In genomic region chr12:116201359-116201758, GRCh38 we compare ENCODE assay signal across 18 cellular contexts.
"Had no signal": no experiment of that assay in that cellular context is flagged by ENCODE, and none has a peak within 500 bp of the region (broad histone marks: within the 10 kb centered on the region; RNA-seq: fewer than 3 reads in every experiment).

No MANE protein-coding gene starts in this region.

- H3K36me3 ChIP-seq: neutrophil, thyroid gland had no signal

- H3K4me3 Mint-ChIP-seq: activated B cell treated with CpG ODN at 0.5 μM for 24 hours; activated CD4-positive, alpha-beta memory T cell treated with anti-CD3 and anti-CD28 coated beads for 36 hours; activated naive CD8-positive, alpha-beta T cell treated with anti-CD3 and anti-CD28 coated beads for 36 hours; activated T-helper 17 cell treated with anti-CD3 and anti-CD28 coated beads, Interleukin-2, amount 50 U/mL, for 72 hours; effector memory CD8-positive, alpha-beta T cell; natural killer cell; stimulated activated naive B cell treated with anti-CD40 and anti-IgM and Interleukin-4, amounts not matched to agents 10 μg/mL and 1 μg/mL and 100 μg/mL, for 72 hours; T-helper 2 cell treated with Interferon-gamma antibody and Interleukin-4, amounts not matched to agents 5 μg/mL and 100 μg/mL, for 36 hours had no signal

- H3K27me3 ChIP-seq: body of pancreas, esophagus squamous epithelium, neutrophil, thyroid gland had no signal

- H3K27me3 Mint-ChIP-seq: activated B cell treated with CpG ODN at 0.5 μM for 24 hours; activated CD4-positive, alpha-beta memory T cell treated with anti-CD3 and anti-CD28 coated beads for 36 hours; activated naive CD8-positive, alpha-beta T cell treated with anti-CD3 and anti-CD28 coated beads for 36 hours; activated T-helper 17 cell treated with anti-CD3 and anti-CD28 coated beads, Interleukin-2, amount 50 U/mL, for 72 hours; effector memory CD8-positive, alpha-beta T cell; stimulated activated naive B cell treated with anti-CD40 and anti-IgM and Interleukin-4, amounts not matched to agents 10 μg/mL and 1 μg/mL and 100 μg/mL, for 72 hours had no signal

- H3K4me3 ChIP-seq: body of pancreas, esophagus squamous epithelium, thyroid gland had no signal

- H3K9me3 ChIP-seq: body of pancreas, esophagus squamous epithelium, neutrophil, thyroid gland had no signal

- DNase-seq: activated B cell treated with CpG ODN at 0.5 μM for 24 hours; activated CD4-positive, alpha-beta memory T cell treated with anti-CD3 and anti-CD28 coated beads for 36 hours; activated CD4-positive, alpha-beta T cell treated with anti-CD3 and anti-CD28 coated beads for 4 hours; activated naive CD4-positive, alpha-beta T cell; activated naive CD8-positive, alpha-beta T cell treated with anti-CD3 and anti-CD28 coated beads for 36 hours; activated T-cell treated with anti-CD3 and anti-CD28 coated beads for 4 hours; amygdala; body of pancreas; effector memory CD8-positive, alpha-beta T cell; esophagus squamous epithelium; mesendoderm; natural killer cell; posterior cingulate gyrus; stimulated activated naive B cell treated with anti-CD40 and anti-IgM and Interleukin-4, amounts not matched to agents 10 μg/mL and 1 μg/mL and 100 μg/mL, for 72 hours; thyroid gland had no signal

- H3K27ac Mint-ChIP-seq: activated B cell treated with CpG ODN at 0.5 μM for 24 hours; activated CD4-positive, alpha-beta memory T cell treated with anti-CD3 and anti-CD28 coated beads for 36 hours; activated naive CD8-positive, alpha-beta T cell treated with anti-CD3 and anti-CD28 coated beads for 36 hours; activated T-helper 17 cell treated with anti-CD3 and anti-CD28 coated beads, Interleukin-2, amount 50 U/mL, for 72 hours; natural killer cell; stimulated activated naive B cell treated with anti-CD40 and anti-IgM and Interleukin-4, amounts not matched to agents 10 μg/mL and 1 μg/mL and 100 μg/mL, for 72 hours; T-helper 2 cell treated with Interferon-gamma antibody and Interleukin-4, amounts not matched to agents 5 μg/mL and 100 μg/mL, for 36 hours had no signal

- H3K27ac ChIP-seq: body of pancreas, esophagus squamous epithelium, neutrophil, thyroid gland had no signal

- H3K9me3 Mint-ChIP-seq: activated B cell treated with CpG ODN at 0.5 μM for 24 hours; activated CD4-positive, alpha-beta memory T cell treated with anti-CD3 and anti-CD28 coated beads for 36 hours; activated naive CD8-positive, alpha-beta T cell treated with anti-CD3 and anti-CD28 coated beads for 36 hours; activated T-helper 17 cell treated with anti-CD3 and anti-CD28 coated beads, Interleukin-2, amount 50 U/mL, for 72 hours; effector memory CD8-positive, alpha-beta T cell; natural killer cell; stimulated activated naive B cell treated with anti-CD40 and anti-IgM and Interleukin-4, amounts not matched to agents 10 μg/mL and 1 μg/mL and 100 μg/mL, for 72 hours; T-helper 2 cell treated with Interferon-gamma antibody and Interleukin-4, amounts not matched to agents 5 μg/mL and 100 μg/mL, for 36 hours had no signal

- ATAC-seq: activated T-helper 17 cell treated with anti-CD3 and anti-CD28 coated beads, Interleukin-2, amount 50 U/mL, for 72 hours; body of pancreas; effector memory CD8-positive, alpha-beta T cell; natural killer cell; stimulated activated naive B cell treated with anti-CD40 and anti-IgM and Interleukin-4, amounts not matched to agents 10 μg/mL and 1 μg/mL and 100 μg/mL, for 72 hours had no signal

- H3K36me3 Mint-ChIP-seq: natural killer cell had no signal
